Comparison of ENCODE assay signal across 8 cellular contexts in the genomic region with DNA sequence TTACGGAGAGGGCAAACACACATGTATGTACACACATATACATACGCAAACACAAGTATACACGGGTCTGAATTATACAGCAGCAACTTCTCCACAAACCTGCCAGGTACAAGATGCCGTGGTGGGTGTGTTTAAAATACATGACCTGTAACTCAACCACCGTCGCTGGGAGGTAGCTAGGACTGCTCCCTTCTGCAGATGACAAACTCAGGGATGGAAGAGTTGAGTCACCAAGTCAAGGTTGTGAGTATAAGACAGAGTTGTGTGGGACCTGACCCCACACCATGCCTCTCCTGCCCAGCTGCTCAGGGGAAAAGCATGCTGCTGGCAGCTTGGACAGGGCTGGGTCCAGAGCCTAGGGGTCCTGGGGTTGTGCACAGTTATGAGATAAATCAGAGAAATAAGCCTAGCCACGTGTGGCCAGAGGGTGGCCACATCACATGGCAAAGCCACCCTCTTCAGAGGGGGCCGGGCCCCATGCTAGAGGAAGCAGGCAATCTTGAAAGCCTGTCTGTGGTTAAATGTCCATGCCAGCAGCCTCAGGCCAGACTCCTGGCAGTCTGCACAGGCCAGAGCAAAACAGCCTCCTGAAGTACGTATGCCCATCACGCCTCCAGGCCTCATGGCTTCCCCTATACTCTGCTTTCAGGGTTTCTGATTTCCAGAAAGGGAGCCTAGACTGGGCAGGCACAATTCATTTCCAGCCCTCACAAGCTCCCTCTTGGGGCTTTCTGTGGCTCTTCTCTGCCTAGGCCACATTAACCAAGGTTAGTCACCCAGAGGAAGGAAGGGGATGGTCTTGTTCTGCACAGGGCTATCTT.
DNase-seq lines count a peak whose midpoint lies in the region; TF ChIP-seq lines count a peak whose summit lies in the region.

No MANE protein-coding gene starts in this region.

- CTCF ChIA-PET in RWPE1 (lab: Yijun Ruan, JAX) = interaction anchor here (0.6 kb wide), 1 partner anchor 1232 kb away, joined by 6 read pairs; no protein-coding TSS in a partner anchor

- peak; percentile 20 for TF ChIP-seq CTCF in GM12865 (IDR thresholded peaks at IDR 0.05; ENCODE audit: insufficient read depth, low read depth, low read length, missing control alignments)
- no peak for TF ChIP-seq CTCF in RWPE1 (conservative IDR thresholded peaks at IDR 0.05; ENCODE audit: low read depth)
- no peak for TF ChIP-seq CTCF in coronary artery (IDR thresholded peaks at IDR 0.05)

- POLR2A ChIA-PET in RWPE1 (lab: Yijun Ruan, JAX; ENCODE audit: low non-redundant PET) = interaction anchor here (1.1 kb wide), 1 partner anchor 50 kb away, joined by 3 read pairs; no protein-coding TSS in a partner anchor

- H3K4me3 ChIP-seq in GM12865 (ENCODE audit: low read depth, low read length) = no peak overlapping the region
- no peak overlapping the region for H3K4me3 ChIP-seq in coronary artery

- peak overlapping the region; percentile 5; the same call in 1 of the 2 replicates for H3K27ac ChIP-seq in RWPE1
- H3K27ac ChIP-seq in coronary artery = peak overlapping the region; percentile 31 to 76

- DNase-seq in GM12865 (ENCODE audit: low read depth) (peak; percentile 60), H4 (ENCODE audit: low spot score) (peak; percentile 77), RWPE1 (ENCODE audit: low spot score) (no peak), coronary artery (ENCODE audit: low spot score) (no peak), mesenteric fat pad (ENCODE audit: low spot score) (no peak), SHP77 (lab: John Stamatoyannopoulos, UW) (no peak), NCI-H2227 (lab: John Stamatoyannopoulos, UW; ENCODE audit: unreplicated experiment) (no peak)
- DNase-seq in stimulated activated CD4-positive, alpha-beta T cell treated with anti-CD3 and anti-CD28 coated beads, Interleukin-2, amount 100 ng/mL, for 24 hours = peak; percentile 41 to 42

Comparison
In these comparisons a context has a peak if more than half of its experiments do, and no peak if none do; other contexts are left out.
1. DNase-seq: peak in GM12865 (single experiment), H4 (single experiment) and stimulated activated CD4-positive, alpha-beta T cell treated with anti-CD3 and anti-CD28 coated beads, Interleukin-2, amount 100 ng/mL, for 24 hours (2 of 2); none in RWPE1 (single experiment), coronary artery (single experiment), mesenteric fat pad (single experiment), SHP77 (0 of 2) and NCI-H2227 (single experiment).